In genomic region chr13:32737111-32737571, GRCh38 we compare ENCODE assay signal across 1 cellular context.
TF ChIP-seq lines count a peak whose summit lies in the region.

No MANE protein-coding gene starts in this region.

TF ChIP-seq in GM12878, 131 proteins besides CTCF, POLR2A, EP300 and RAD21 (continued from another document):
- TF ChIP-seq MYB (IDR thresholded peaks at IDR 0.05; ENCODE audit: borderline replicate concordance, low read depth, low read length) (no peak), SMAD5 (IDR thresholded peaks at IDR 0.05; ENCODE audit: low read depth) (no peak), TAF1 (IDR thresholded peaks at IDR 0.05; ENCODE audit: borderline replicate concordance, low read depth, low read length) (0 out of 2 replicates have a peak, but pooled peaks have one; percentile 24), ASH2L (IDR thresholded peaks at IDR 0.05; ENCODE audit: borderline replicate concordance, low read depth) (peak; percentile 88; the same call in 1 of the 2 replicates), MTA2 (IDR thresholded peaks at IDR 0.05; ENCODE audit: low read depth) (peak; percentile 48; the same call in 1 of the 2 replicates), TCF7 (IDR thresholded peaks at IDR 0.05; ENCODE audit: borderline replicate concordance) (peak; percentile 45; the same call in 1 of the 2 replicates), GATAD2B (conservative IDR thresholded peaks at IDR 0.05; ENCODE audit: low read depth) (0 out of 2 replicates have a peak, but pooled peaks have one; percentile 40)
